ENCODE assay signal across 18 cellular contexts in the genomic region with DNA sequence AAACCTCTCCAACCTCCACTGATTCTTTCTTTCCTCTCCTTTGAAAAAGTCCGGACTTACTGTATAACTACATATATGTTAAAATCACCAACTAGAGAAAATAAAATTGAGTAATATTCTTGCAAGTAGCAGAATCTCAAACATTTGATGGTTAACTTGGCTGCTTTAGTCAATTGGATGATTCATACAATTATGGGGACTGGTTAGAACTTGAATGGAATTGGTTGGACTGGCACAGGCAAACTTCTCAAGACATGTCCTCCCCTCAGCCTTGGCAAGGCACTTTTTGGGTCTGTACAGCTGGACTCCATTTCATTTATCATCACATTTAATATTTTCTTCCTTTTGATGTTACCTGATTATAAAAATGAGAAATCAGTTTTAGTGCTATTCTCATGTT. TPM values are rescaled to one million over a fixed set of nuclear protein-coding genes. Genes with fewer than 3 reads are reported as not detected.
DNase-seq lines count a peak whose midpoint lies in the region; ATAC-seq, FAIRE-seq and TF ChIP-seq lines count a peak whose summit lies in the region.
"Had no signal": no experiment of that assay in that cellular context is flagged by ENCODE, and none has a peak within 500 bp of the region (broad histone marks: within the 10 kb centered on the region; RNA-seq: fewer than 3 reads in every experiment).

No MANE protein-coding gene starts in this region.

- H4K5ac ChIP-seq in H1 (ENCODE audit: insufficient read length, low read depth, low read length), result no peak overlapping the region

- no peak overlapping the region for H2BK120ac ChIP-seq in H1 (replicated peaks; ENCODE audit: low read depth, low read length)

- H2BK20ac ChIP-seq in H1 (ENCODE audit: low read length), result no peak overlapping the region

- no peaks in the 10 kb centered on the region for H3K36me3 Mint-ChIP-seq in WTC11
- H3K36me3 Mint-ChIP-seq: CD4-positive, alpha-beta memory T cell had no signal

- H3K23ac ChIP-seq in H1 (ENCODE audit: insufficient read length), result no peak overlapping the region

- H2BK15ac ChIP-seq in H1 (ENCODE audit: low read length), result no peak overlapping the region

- no peak overlapping the region for H3K18ac ChIP-seq in H1 (ENCODE audit: extremely low read depth, low read length)

- peaks cover 0 to 3% (median 0%) of the 10 kb centered on the region in 4 experiments; a peak in 1 of 8 replicates for H3K36me3 ChIP-seq in H1 (ENCODE audit: control insufficient read depth in 2 of 4, insufficient read depth in 4 of 4, low read length in 3 of 4)
- no peaks in the 10 kb centered on the region for H3K36me3 ChIP-seq in sigmoid colon

- H3K9me3 ChIP-seq in H1 (ENCODE audit: insufficient read depth in 2 of 2, low read depth in 1 of 2, low read length in 1 of 2), result no peaks in the 10 kb centered on the region
- H3K9me3 ChIP-seq in sigmoid colon, result no peaks in the 10 kb centered on the region

- H3K4ac ChIP-seq in H1 (replicated peaks; ENCODE audit: insufficient read length, low read depth, low read length), result no peak overlapping the region

- H2BK5ac ChIP-seq in H1 (ENCODE audit: low read depth, low read length), result no peak overlapping the region

- peaks cover 17 to 34% (median 30%) of the 10 kb centered on the region in 4 experiments for H3K27me3 ChIP-seq in H1 (replicated peaks in 1 of 4; ENCODE audit: control insufficient read depth in 3 of 4, extremely low read depth in 1 of 4, insufficient read depth in 3 of 4, low read length in 3 of 4)
- H3K27me3 ChIP-seq in sigmoid colon, result no peaks in the 10 kb centered on the region

- TF ChIP-seq POLR2A in H1 (IDR thresholded peaks at IDR 0.05; ENCODE audit: control extremely low read depth in 1 of 2, low read depth in 2 of 2, low read length in 2 of 2), result no peak
- TF ChIP-seq POLR2A in sigmoid colon (IDR thresholded peaks at IDR 0.05), result no peak

- peaks cover 1% of the 10 kb centered on the region; the same call in 1 of the 2 replicates for H3K23me2 ChIP-seq in H1 (ENCODE audit: low read depth, low read length)

- H3K9ac ChIP-seq in H1 (replicated peaks in 1 of 4; ENCODE audit: extremely low read depth in 1 of 4, low read depth in 3 of 4, low read length in 3 of 4), result no peak overlapping the region

- FAIRE-seq in H1 (lab: Jason Lieb, UNC), result no peak

- ATAC-seq in HG03095 (IDR thresholded peaks at IDR 0.05; ENCODE audit: unreplicated experiment) (no peak), WTC11 (no peak)

- peaks cover 28% of the 10 kb centered on the region for H3K4me1 Mint-ChIP-seq in WTC11

- H3K4me3 Mint-ChIP-seq in WTC11, result no peak overlapping the region
- H3K4me3 Mint-ChIP-seq: B cell had no signal

- POLR2A ChIA-PET in H1 (lab: Charles Lee; ENCODE audit: partially characterized antibody), result no interaction called here
- POLR2A ChIA-PET in WTC11 (lab: Charles Lee), result no interaction called here

- H4K8ac ChIP-seq in H1 (ENCODE audit: extremely low read depth, insufficient read depth, low read length), result no peak overlapping the region

- TF ChIP-seq CTCF in H1 (IDR thresholded peaks at IDR 0.05; ENCODE audit: control extremely low read depth in 1 of 3, insufficient read depth in 1 of 3, low read depth in 1 of 3, low read length in 3 of 3) (no peak), fibroblast of the aortic adventitia (IDR thresholded peaks at IDR 0.05; ENCODE audit: insufficient read depth, low read length) (no peak), sigmoid colon (IDR thresholded peaks at IDR 0.05) (no peak), WTC11 (IDR thresholded peaks at IDR 0.05) (no peak)

- DNase-seq in M059J (ENCODE audit: low read depth) (peak; percentile 25), H1 (ENCODE audit: low read depth in 1 of 2, low spot score in 2 of 2) (no peak), fibroblast of the aortic adventitia (ENCODE audit: low read depth) (peak; percentile 61), sigmoid colon (no peak), SK-N-DZ (ENCODE audit: low spot score) (no peak), NCI-H146 (lab: John Stamatoyannopoulos, UW) (no peak), WTC11 (ENCODE audit: low spot score) (no peak)
- DNase-seq: CD4-positive, alpha-beta memory T cell; DND-41; GOT3; KBM-7; NCI-H1092; NCI-H187 treated with DMSO at 0.1 percent for 48 hours; NCI-H446 treated with DMSO at 0.1 percent for 48 hours; NCI-H774; SHP77 treated with DMSO at 0.1 percent for 48 hours had no signal

- H2BK12ac ChIP-seq in H1 (ENCODE audit: low read depth, low read length), result no peak overlapping the region

- CTCF ChIA-PET in H1 (lab: Charles Lee; ENCODE audit: partially characterized antibody) (interaction anchor here (2.5 to 4.9 kb wide), 2 partner anchors 105 to 117 kb away, joined by 6 to 18 read pairs; no protein-coding TSS in a partner anchor), WTC11 (lab: Charles Lee) (no interaction called here)

- no peak overlapping the region for H3K14ac ChIP-seq in H1 (ENCODE audit: insufficient read length)

- H3K27ac Mint-ChIP-seq in WTC11, result no peak overlapping the region
- H3K27ac Mint-ChIP-seq: B cell; CD4-positive, alpha-beta memory T cell had no signal

- H3K27ac ChIP-seq in H1 (ENCODE audit: low read depth, low read length), result no peak overlapping the region
- H3K27ac ChIP-seq in sigmoid colon, result peak overlapping the region in 3 of 4 donors; percentile 57 to 97 (median 95)

- no peak overlapping the region for H4K91ac ChIP-seq in H1 (replicated peaks; ENCODE audit: insufficient read length, low read length)

- H3K27me3 Mint-ChIP-seq in WTC11 (ENCODE audit: low read depth), result peaks cover 81% of the 10 kb centered on the region

- H3K4me3 ChIP-seq in H1 (ENCODE audit: extremely low read depth in 1 of 4, insufficient read depth in 2 of 4, low read depth in 3 of 4, low read length in 4 of 4) (no peak overlapping the region), fibroblast of the aortic adventitia (ENCODE audit: low read depth, low read length) (no peak overlapping the region), sigmoid colon (no peak overlapping the region)

- WGBS in H1 (ENCODE audit: extremely low coverage in 1 of 2, insufficient coverage in 1 of 2, insufficient read length in 1 of 2, insufficient replicate concordance in 2 of 2, low coverage in 1 of 2, low lambda C conversion rate in 2 of 2, missing lambda C conversion rate in 1 of 2), 2 experiments, result 70% methylated on average over 1 of the region's 1 CpG; no CpG with 5 or more reads in 1 of the 2 experiments
- WGBS in sigmoid colon, 2 donors, result 92 to 98% methylated on average over 1 of the region's 1 CpG

- H3K4me1 ChIP-seq in H1 (replicated peaks in 1 of 4; ENCODE audit: control insufficient read depth in 3 of 4, insufficient read depth in 4 of 4, low read length in 3 of 4), result peaks cover 0 to 7% (median 1%) of the 10 kb centered on the region in 4 experiments; a peak in 5 of 7 replicates
- H3K4me1 ChIP-seq in sigmoid colon, result peaks cover 0 to 95% (median 64%) of the 10 kb centered on the region in 4 donors

- no peak overlapping the region for H3K4me2 ChIP-seq in H1 (ENCODE audit: insufficient read depth in 1 of 2, low read depth in 2 of 2, low read length in 2 of 2)

- intact Hi-C loops in sigmoid colon (cut with DNase I), result loop anchor here (10.0 kb wide), 1 partner anchor 1301 kb away; the partner anchor contains the start of genes DNAI4 and MIER1

- H2AFZ ChIP-seq in H1 (ENCODE audit: low read length), result no peak overlapping the region

- no peaks in the 10 kb centered on the region for H3K79me2 ChIP-seq in H1 (ENCODE audit: control insufficient read depth in 1 of 2, insufficient read depth in 2 of 2, low read length in 2 of 2)

- H3K79me1 ChIP-seq in H1 (ENCODE audit: low read depth, low read length), result no peaks in the 10 kb centered on the region

- no peak overlapping the region for H2AK5ac ChIP-seq in H1 (ENCODE audit: low read depth, low read length)

- H3K9me3 Mint-ChIP-seq in WTC11, result no peaks in the 10 kb centered on the region

- H4K20me1 ChIP-seq in H1 (replicated peaks in 1 of 2; ENCODE audit: control insufficient read depth in 1 of 2, insufficient read depth in 2 of 2, low read length in 2 of 2), result peaks cover 0 to 4% of the 10 kb centered on the region in 2 experiments

- no peak for TF ChIP-seq RAD21 in H1 (IDR thresholded peaks at IDR 0.05 in 1 of 2, conservative IDR thresholded peaks at IDR 0.05 in 1 of 2; ENCODE audit: low read depth in 2 of 2, low read length in 2 of 2)

- peak overlapping the region; percentile 51 for H3K56ac ChIP-seq in H1 (replicated peaks; ENCODE audit: insufficient read length, low read depth, low read length)

- TF ChIP-seq EP300 in H1 (IDR thresholded peaks at IDR 0.05; ENCODE audit: borderline replicate concordance in 1 of 2, low read depth in 2 of 2, low read length in 2 of 2) (no peak), sigmoid colon (IDR thresholded peaks at IDR 0.05) (no peak)

TF ChIP-seq in H1, 55 proteins besides CTCF, POLR2A, EP300 and RAD21 (continues in another document):
- no peak for TF ChIP-seq KDM5A (IDR thresholded peaks at IDR 0.05; ENCODE audit: low read length)
- TF ChIP-seq CHD1 (IDR thresholded peaks at IDR 0.05; ENCODE audit: low read depth, low read length), result no peak

TF ChIP-seq in WTC11, 78 proteins besides CTCF, POLR2A, EP300 and RAD21 (continues in another document):
- TF ChIP-seq MYBL2 (CRISPR knock-in tag; IDR thresholded peaks at IDR 0.05), result no peak
- TF ChIP-seq, protein P1, sequence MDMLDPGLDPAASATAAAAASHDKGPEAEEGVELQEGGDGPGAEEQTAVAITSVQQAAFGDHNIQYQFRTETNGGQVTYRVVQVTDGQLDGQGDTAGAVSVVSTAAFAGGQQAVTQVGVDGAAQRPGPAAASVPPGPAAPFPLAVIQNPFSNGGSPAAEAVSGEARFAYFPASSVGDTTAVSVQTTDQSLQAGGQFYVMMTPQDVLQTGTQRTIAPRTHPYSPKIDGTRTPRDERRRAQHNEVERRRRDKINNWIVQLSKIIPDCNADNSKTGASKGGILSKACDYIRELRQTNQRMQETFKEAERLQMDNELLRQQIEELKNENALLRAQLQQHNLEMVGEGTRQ (CRISPR knock-in tag; IDR thresholded peaks at IDR 0.05), result no peak

RNA-seq across cellular contexts. Expression of gene WLS, which starts 6.5 kb away (rescaled TPM):
- total RNA-seq in M059J (2014; rRNA removed; shearing (Covaris generic)), result 43.9 and 47.3 TPM in 2 replicates
- 1.6 and 2.7 TPM in 2 replicates for total RNA-seq in H1 (2021; fragmentation: NEBNext Ultra II Directional; extraction: Animal tissue kit (Norgen Biotek cat#: 25700))
- 1.2 and 1.6 TPM in 2 replicates for polyA plus RNA-seq in H1 (2011; rRNA removed)
- polyA plus RNA-seq in H1 (2011; cell fraction: cytosol; rRNA removed), result 1.7 TPM
- polyA plus RNA-seq in H1 (2011; cell fraction: nucleus; rRNA removed), result 2.7 TPM
- 2.1 to 6.4 TPM (median 2.4 TPM) in 4 replicates for polyA plus RNA-seq in H1 (2012, experiment 1 of 2)
- polyA plus RNA-seq in H1 (2012, experiment 2 of 2), result 0.84 TPM
- 5.5 TPM for polyA plus RNA-seq in H1 (2013, experiment 1 of 2)
- polyA plus RNA-seq in H1 (2013, experiment 2 of 2), result 4.1 TPM
- 3.8 and 4.1 TPM in 2 replicates for polyA minus RNA-seq in H1 (2011; rRNA and poly(A)+ RNA removed)
- polyA minus RNA-seq in H1 (2011; cell fraction: cytosol; rRNA and poly(A)+ RNA removed), result 1.6 TPM
- polyA minus RNA-seq in H1 (2011; cell fraction: nucleus; rRNA and poly(A)+ RNA removed), result 4.9 TPM
- total RNA-seq in fibroblast of the aortic adventitia (ENCODE audit: low replicate concordance), result 27.3 and 235 TPM in 2 replicates
- 100 to 1,000 TPM in 3 of 4 donors, 10 to 100 TPM in 1; 99.2 to 188 (median 134) TPM for total RNA-seq in sigmoid colon
- polyA plus RNA-seq in sigmoid colon, result 10 to 100 TPM; 12.6 to 37.7 (median 16.9) TPM
- 9.5 and 21.6 TPM in 2 replicates for polyA plus RNA-seq in SK-N-DZ (2014; cell fraction: cytosol; rRNA removed)
- polyA plus RNA-seq in SK-N-DZ (2014; cell fraction: nucleus; rRNA removed), result 9.1 and 16.3 TPM in 2 replicates
- total RNA-seq in WTC11 (2021), result 4.5 to 5.7 TPM (median 5.3 TPM) in 3 replicates
- total RNA-seq: B cell; CD4-positive, alpha-beta memory T cell had no signal
- polyA plus RNA-seq: CD4-positive, alpha-beta memory T cell had no signal

Comparison
In these comparisons a context has a peak if more than half of its experiments do, and no peak if none do; other contexts are left out.
1. DNase-seq: peak in M059J (single experiment) and fibroblast of the aortic adventitia (single experiment); none in H1 (0 of 2), sigmoid colon (single experiment), SK-N-DZ (single experiment), NCI-H146 (single experiment) and WTC11 (single experiment).